In genomic region chr3:161156936-161157335, GRCh38 we compare ENCODE assay signal across 24 cellular contexts.
"Had no signal": no experiment of that assay in that cellular context is flagged by ENCODE, and none has a peak within 500 bp of the region (broad histone marks: within the 10 kb centered on the region; RNA-seq: fewer than 3 reads in every experiment).

No MANE protein-coding gene starts in this region.

- H3K27ac Mint-ChIP-seq: naive thymus-derived CD4-positive, alpha-beta T cell; natural killer cell treated with Interleukin-12 subunit alpha and Interleukin-12 subunit beta and Interleukin-15 and Interleukin-18, amount 100 ng/mL, for 72 hours; stimulated activated naive CD8-positive, alpha-beta T cell treated with anti-CD3 and anti-CD28 coated beads, Interleukin-15, Interleukin-2, amounts not matched to agents 100 ng/mL and 50 ng/mL, for 24 hours; type B pancreatic cell had no signal

- H3K4me3 ChIP-seq: left ventricle myocardium inferior, lung, mucosa of descending colon, pancreas, prostate gland, skin epidermis, tibial nerve, uterus had no signal

- H3K36me3 Mint-ChIP-seq: naive thymus-derived CD4-positive, alpha-beta T cell; natural killer cell treated with Interleukin-12 subunit alpha and Interleukin-12 subunit beta and Interleukin-15 and Interleukin-18, amount 100 ng/mL, for 72 hours; type B pancreatic cell had no signal

- H3K36me3 ChIP-seq: left ventricle myocardium inferior, pancreas, prostate gland, tibial nerve, uterus had no signal

- H3K4me1 ChIP-seq: left ventricle myocardium inferior, pancreas, prostate gland, tibial nerve, uterus had no signal

- H3K4me1 Mint-ChIP-seq: naive thymus-derived CD4-positive, alpha-beta T cell had no signal

- H3K9me3 Mint-ChIP-seq: natural killer cell treated with Interleukin-12 subunit alpha and Interleukin-12 subunit beta and Interleukin-15 and Interleukin-18, amount 100 ng/mL, for 72 hours; stimulated activated naive CD8-positive, alpha-beta T cell treated with anti-CD3 and anti-CD28 coated beads, Interleukin-15, Interleukin-2, amounts not matched to agents 100 ng/mL and 50 ng/mL, for 24 hours had no signal

- H3K27me3 ChIP-seq: pancreas, tibial nerve, uterus had no signal

- H3K4me3 Mint-ChIP-seq: naive thymus-derived CD4-positive, alpha-beta T cell; natural killer cell treated with Interleukin-12 subunit alpha and Interleukin-12 subunit beta and Interleukin-15 and Interleukin-18, amount 100 ng/mL, for 72 hours; stimulated activated naive CD8-positive, alpha-beta T cell treated with anti-CD3 and anti-CD28 coated beads, Interleukin-15, Interleukin-2, amounts not matched to agents 100 ng/mL and 50 ng/mL, for 24 hours; type B pancreatic cell had no signal

- DNase-seq: islet precursor cell; left ventricle myocardium inferior; midbrain; mucosa of descending colon; naive thymus-derived CD4-positive, alpha-beta T cell; nucleus accumbens; pancreas; posterior cingulate gyrus; retina; right cardiac atrium; stimulated activated CD4-positive, alpha-beta T cell treated with anti-CD3 and anti-CD28 coated beads, Interleukin-12 subunit alpha, Interleukin-12 subunit beta, amount 100 ng/mL, for 4 hours; stimulated activated CD4-positive, alpha-beta T cell treated with anti-CD3 and anti-CD28 coated beads, Interleukin-15, amount 100 ng/mL, for 24 hours; stimulated activated CD4-positive, alpha-beta T cell treated with anti-CD3 and anti-CD28 coated beads, Interleukin-2, amount 100 ng/mL, for 24 hours; stimulated activated CD4-positive, alpha-beta T cell treated with anti-CD3 and anti-CD28 coated beads, Interleukin-4, amount 100 ng/mL, for 1 hour; stimulated activated naive CD4-positive, alpha-beta T cell; uterus had no signal

- ATAC-seq: mucosa of descending colon; naive thymus-derived CD4-positive, alpha-beta T cell; natural killer cell treated with Interleukin-12 subunit alpha and Interleukin-12 subunit beta and Interleukin-15 and Interleukin-18, amount 100 ng/mL, for 72 hours; pancreas; right cardiac atrium; sciatic nerve had no signal

- FAIRE-seq: pancreas had no signal

- H3K9me3 ChIP-seq: left ventricle myocardium inferior, mucosa of descending colon, pancreas, prostate gland, tibial nerve, uterus had no signal

- H3K27ac ChIP-seq: left ventricle myocardium inferior, pancreas, prostate gland, skin epidermis, tibial nerve, uterus had no signal
